ENCODE assay signal across 8 cellular contexts in the genomic region with DNA sequence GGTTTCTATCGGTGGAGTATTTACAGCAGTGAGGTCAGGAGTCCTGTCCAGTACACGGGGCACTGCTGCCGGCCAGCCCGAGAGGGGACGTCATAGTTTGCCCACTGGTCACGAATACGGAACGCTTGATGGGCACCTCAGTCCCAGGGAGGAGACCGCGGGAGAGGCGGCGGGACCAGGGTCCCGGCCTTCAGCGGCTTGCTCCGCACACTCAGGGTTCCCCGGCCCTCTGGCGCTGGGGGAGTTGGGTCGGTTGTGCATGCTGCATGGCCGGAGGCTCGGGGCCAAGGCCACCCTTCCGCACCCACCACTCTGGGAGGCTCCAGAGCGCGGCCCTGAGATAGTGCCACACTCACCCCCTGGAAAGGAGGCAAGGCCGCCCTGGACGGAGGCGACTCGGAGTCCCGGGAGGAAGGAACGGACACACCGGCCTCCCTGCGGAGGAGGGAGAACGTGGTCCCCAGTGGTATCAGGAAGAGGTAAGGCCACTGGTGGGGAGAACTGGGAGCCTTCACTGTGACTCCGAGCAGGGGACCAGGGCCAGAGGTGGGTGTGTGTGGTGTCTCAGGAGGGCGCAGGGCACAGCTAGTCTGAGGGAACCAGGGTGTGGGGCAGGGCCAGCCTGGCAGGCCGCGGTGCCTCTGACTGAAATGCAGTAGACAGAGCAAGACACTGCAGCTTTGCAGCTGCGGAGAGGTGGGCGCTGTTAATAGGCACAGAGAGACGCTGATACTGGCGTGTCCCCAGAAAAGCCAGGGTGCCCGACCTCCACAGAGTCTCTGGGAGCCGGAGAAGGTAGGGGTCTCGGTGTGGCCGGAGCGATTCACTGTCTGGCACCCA. TPM values are rescaled to one million over a fixed set of nuclear protein-coding genes. Genes with fewer than 3 reads are reported as not detected.
A peak's percentile ranks its signal among the peaks of the same experiment; 100 is the strongest.
DNase-seq lines count a peak whose midpoint lies in the region; ATAC-seq and TF ChIP-seq lines count a peak whose summit lies in the region.

No MANE protein-coding gene starts in this region.

- no peaks in the 10 kb centered on the region for H3K27me3 ChIP-seq in HAP-1 (ENCODE audit: low read depth)
- peaks cover 42% of the 10 kb centered on the region for H3K27me3 ChIP-seq in iPS-18a (ENCODE audit: control insufficient read depth, insufficient read depth, low read length)
- H3K27me3 ChIP-seq in smooth muscle cell (ENCODE audit: low read depth) = peaks cover 9% of the 10 kb centered on the region

- H4K20me1 ChIP-seq in smooth muscle cell (ENCODE audit: low read depth) = no peaks in the 10 kb centered on the region

- in situ Hi-C loops in HAP-1 (cut with MboI; ENCODE audit: low sequenced_read_pairs) = no loop called here

- H3K4me3 Mint-ChIP-seq in activated naive CD8-positive, alpha-beta T cell treated with anti-CD3 and anti-CD28 coated beads for 36 hours = peak overlapping the region; percentile 72

- peak overlapping the region; percentile 91 for H3K4me2 ChIP-seq in smooth muscle cell

- H3K4me1 ChIP-seq in HAP-1 (no peaks in the 10 kb centered on the region), iPS-18a (ENCODE audit: control insufficient read depth, low read depth, low read length) (no peaks in the 10 kb centered on the region), smooth muscle cell (ENCODE audit: low read depth) (peaks cover 7% of the 10 kb centered on the region)

- H2AFZ ChIP-seq in smooth muscle cell (ENCODE audit: low read depth) = no peak overlapping the region

- DNase-seq in AG10803 (ENCODE audit: low read depth) (no peak), HAP-1 (ENCODE audit: low spot score in 2 of 2) (no peak), smooth muscle cell (lab: John Stamatoyannopoulos, UW; ENCODE audit: unreplicated experiment) (no peak), middle frontal gyrus (ENCODE audit: extremely low spot score, low spot score) (no peak), SKM-1 treated with dmso at 0.1 percent for 144 hours (lab: John Stamatoyannopoulos, UW; ENCODE audit: unreplicated experiment) (no peak)
- DNase-seq in activated naive CD8-positive, alpha-beta T cell treated with anti-CD3 and anti-CD28 coated beads for 36 hours = no peak

- no peak for TF ChIP-seq CTCF in AG10803 (conservative IDR thresholded peaks at IDR 0.05; ENCODE audit: low read length)
- TF ChIP-seq CTCF in smooth muscle cell (IDR thresholded peaks at IDR 0.05; ENCODE audit: borderline replicate concordance, insufficient read depth, poor library complexity, severe bottlenecking) = no peak

- H3K9me3 Mint-ChIP-seq in activated naive CD8-positive, alpha-beta T cell treated with anti-CD3 and anti-CD28 coated beads for 36 hours = no peaks in the 10 kb centered on the region

- H3K27ac ChIP-seq in iPS-18a (ENCODE audit: low read length) = no peak overlapping the region
- no peak overlapping the region for H3K27ac ChIP-seq in smooth muscle cell (ENCODE audit: low read depth)

- no peaks in the 10 kb centered on the region for H3K27me3 Mint-ChIP-seq in activated naive CD8-positive, alpha-beta T cell treated with anti-CD3 and anti-CD28 coated beads for 36 hours

- H3K4me1 Mint-ChIP-seq in activated naive CD8-positive, alpha-beta T cell treated with anti-CD3 and anti-CD28 coated beads for 36 hours = peaks cover 14% of the 10 kb centered on the region

- H3K9ac ChIP-seq in iPS-18a (ENCODE audit: low read length) (peak overlapping the region; percentile 1), smooth muscle cell (ENCODE audit: low read depth) (peak overlapping the region; percentile 22)

- H3K4me3 ChIP-seq in AG10803 (ENCODE audit: low read length) (peak overlapping the region; percentile 75), HAP-1 (peak overlapping the region; percentile 69; the same call in 1 of the 2 replicates), iPS-18a (ENCODE audit: low read length) (peak overlapping the region; percentile 59), smooth muscle cell (peak overlapping the region; percentile 50)

- no peaks in the 10 kb centered on the region for H3K79me2 ChIP-seq in smooth muscle cell (ENCODE audit: low read depth)

- H3F3A ChIP-seq in smooth muscle cell (ENCODE audit: low read depth) = no peaks in the 10 kb centered on the region

- WGBS in smooth muscle cell (ENCODE audit: low lambda C conversion rate) = 74% methylated on average over 44 of the region's 45 CpGs

- H3K9me3 ChIP-seq in HAP-1 (no peaks in the 10 kb centered on the region), iPS-18a (ENCODE audit: control insufficient read depth, low read depth, low read length) (no peaks in the 10 kb centered on the region), smooth muscle cell (replicated peaks; ENCODE audit: low read depth) (no peaks in the 10 kb centered on the region)

- ATAC-seq in HG02588 (IDR thresholded peaks at IDR 0.05; ENCODE audit: unreplicated experiment) = no peak

- no peaks in the 10 kb centered on the region for H3K36me3 Mint-ChIP-seq in activated naive CD8-positive, alpha-beta T cell treated with anti-CD3 and anti-CD28 coated beads for 36 hours

- H3K27ac Mint-ChIP-seq in activated naive CD8-positive, alpha-beta T cell treated with anti-CD3 and anti-CD28 coated beads for 36 hours = no peak overlapping the region

- no peaks in the 10 kb centered on the region for H3K36me3 ChIP-seq in HAP-1 (replicated peaks)
- no peaks in the 10 kb centered on the region for H3K36me3 ChIP-seq in iPS-18a (ENCODE audit: control insufficient read depth, low read depth, low read length)
- no peaks in the 10 kb centered on the region for H3K36me3 ChIP-seq in smooth muscle cell (ENCODE audit: low read depth)

RNA-seq across cellular contexts. Expression of gene PRSS38, which starts 28.6 kb away (rescaled TPM):
- not detected for total RNA-seq in activated naive CD8-positive, alpha-beta T cell treated with anti-CD3 and anti-CD28 coated beads for 36 hours
- not detected in 2 replicates for total RNA-seq in smooth muscle cell
- not detected in 2 replicates for polyA plus RNA-seq in smooth muscle cell

RNA-seq across cellular contexts. Expression of gene SNAP47, which starts 51.7 kb away (rescaled TPM):
- total RNA-seq in activated naive CD8-positive, alpha-beta T cell treated with anti-CD3 and anti-CD28 coated beads for 36 hours = 10 to 100 TPM; 24.1 to 30.5 TPM
- total RNA-seq in smooth muscle cell = 26.2 and 27.6 TPM in 2 replicates
- 35.6 and 42.4 TPM in 2 replicates for polyA plus RNA-seq in smooth muscle cell

RNA-seq across cellular contexts. Expression of gene JMJD4, which starts 51.8 kb away (rescaled TPM):
- total RNA-seq in activated naive CD8-positive, alpha-beta T cell treated with anti-CD3 and anti-CD28 coated beads for 36 hours = 10 to 100 TPM; 24.1 to 27.9 TPM
- total RNA-seq in smooth muscle cell = 8.5 and 9.0 TPM in 2 replicates
- polyA plus RNA-seq in smooth muscle cell = 19.5 and 22.4 TPM in 2 replicates
